ENCODE assay signal across 9 cellular contexts in the genomic region with DNA sequence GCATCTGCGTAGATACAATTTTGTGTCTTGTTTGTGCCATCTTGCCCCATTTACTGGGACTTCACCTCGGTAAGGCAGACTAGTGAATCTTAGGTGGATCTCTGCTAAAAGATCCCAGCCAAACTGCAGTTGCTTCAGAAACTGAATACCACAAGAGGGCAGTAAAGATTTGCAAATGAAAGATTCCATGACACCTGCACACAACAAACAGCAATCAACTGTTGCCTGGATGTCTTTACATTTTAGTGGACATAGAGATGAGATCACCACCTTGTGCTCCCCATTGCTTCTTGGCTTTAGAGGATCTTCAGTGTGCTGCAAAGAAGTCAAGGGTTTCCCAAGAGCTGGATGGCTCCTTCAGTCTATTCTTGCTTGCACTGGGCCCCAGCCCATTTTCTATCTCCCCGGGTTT.
DNase-seq lines count a peak whose midpoint lies in the region; ATAC-seq and TF ChIP-seq lines count a peak whose summit lies in the region.
"Had no signal": no experiment of that assay in that cellular context is flagged by ENCODE, and none has a peak within 500 bp of the region (broad histone marks: within the 10 kb centered on the region; RNA-seq: fewer than 3 reads in every experiment).

No MANE protein-coding gene starts in this region.

- peaks cover 0 to 26% (median 3%) of the 10 kb centered on the region in 12 donors for H3K4me1 ChIP-seq in heart left ventricle

- no peak overlapping the region for H3K27ac ChIP-seq in heart left ventricle

- ATAC-seq in HG02642 (IDR thresholded peaks at IDR 0.05; ENCODE audit: poor library complexity, unreplicated experiment), result peak; percentile 28
- ATAC-seq in heart left ventricle, result peak in 3 of 4 donors; percentile 19 to 64 (median 46)

- intact Hi-C loops in heart left ventricle (cut with DNase I), result loop anchor here (1.0 to 10.0 kb wide), 8 partner anchors 191 to 972 kb away; no protein-coding TSS in a partner anchor

- H3K36me3 ChIP-seq in heart left ventricle, result no peaks in the 10 kb centered on the region

- TF ChIP-seq CTCF in heart left ventricle (IDR thresholded peaks at IDR 0.05), result peak; percentile 57 to 81 (median 69)

- WGBS in heart left ventricle, 4 donors, result 30 to 40% (median 37%) methylated on average over 3 of the region's 3 CpGs

- DNase-seq in DMS79 (lab: John Stamatoyannopoulos, UW) (peak; percentile 47), NCI-H2227 treated with DMSO at 0.1 percent for 48 hours (lab: John Stamatoyannopoulos, UW) (peak; percentile 89), heart left ventricle (no peak), pulmonary artery endothelial cell (ENCODE audit: low read depth, low spot score) (peak; percentile 29), NK-92 (lab: John Stamatoyannopoulos, UW; ENCODE audit: unreplicated experiment) (no peak), NCI-H128 (lab: John Stamatoyannopoulos, UW; ENCODE audit: unreplicated experiment) (no peak)
- peak; percentile 22 for DNase-seq in activated CD8-positive, alpha-beta memory T cell treated with anti-CD3 and anti-CD28 coated beads, Interleukin-2, amount 50 U/mL, for 48 hours
- DNase-seq: activated B cell treated with CpG ODN at 0.5 μM for 24 hours had no signal

- H3K9me3 ChIP-seq in heart left ventricle, result no peaks in the 10 kb centered on the region

- H3K27me3 ChIP-seq in heart left ventricle, result no peaks in the 10 kb centered on the region

- no peak overlapping the region for H3K4me3 ChIP-seq in heart left ventricle

- TF ChIP-seq POLR2A in heart left ventricle (IDR thresholded peaks at IDR 0.05), result no peak

Comparison
In these comparisons a context has a peak if more than half of its experiments do, and no peak if none do; other contexts are left out.
1. DNase-seq: peak in DMS79 (single experiment), NCI-H2227 treated with DMSO at 0.1 percent for 48 hours (single experiment), activated CD8-positive, alpha-beta memory T cell treated with anti-CD3 and anti-CD28 coated beads, Interleukin-2, amount 50 U/mL, for 48 hours (single experiment) and pulmonary artery endothelial cell (single experiment); none in heart left ventricle (0 of 5), NK-92 (single experiment) and NCI-H128 (single experiment).